In the genomic region with DNA sequence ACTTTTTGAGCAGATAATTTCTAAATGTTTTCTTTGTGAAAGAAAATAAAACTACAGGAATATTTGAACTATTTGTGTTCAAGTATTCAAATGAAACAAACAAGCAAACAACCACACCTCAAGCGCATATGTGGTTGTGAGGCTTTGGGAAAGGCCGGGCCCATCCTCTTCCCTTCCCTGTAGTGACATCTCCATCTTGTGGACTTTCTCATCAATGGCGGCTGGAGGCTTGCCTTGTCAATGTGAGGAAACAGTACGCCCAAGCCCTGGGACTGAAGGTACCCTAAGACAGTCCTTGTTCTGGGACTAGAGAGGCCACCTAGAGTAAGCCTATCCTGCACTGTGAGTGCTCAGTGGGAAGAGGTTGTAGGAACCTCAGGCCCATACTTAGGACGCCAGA, we compare ENCODE assay signal across 13 cellular contexts.
DNase-seq lines count a peak whose midpoint lies in the region; ATAC-seq and TF ChIP-seq lines count a peak whose summit lies in the region.
"Had no signal": no experiment of that assay in that cellular context is flagged by ENCODE, and none has a peak within 500 bp of the region (broad histone marks: within the 10 kb centered on the region; RNA-seq: fewer than 3 reads in every experiment).

No MANE protein-coding gene starts in this region.

- H3K36me3 Mint-ChIP-seq in HFFc6 (ENCODE audit: low read depth), result peaks cover 5% of the 10 kb centered on the region; the same call in 1 of the 2 replicates
- no peaks in the 10 kb centered on the region for H3K36me3 Mint-ChIP-seq in nephron progenitor cell (ENCODE audit: low read depth)
- H3K36me3 Mint-ChIP-seq: mesothelial cell of epicardium had no signal

- no peak overlapping the region for H3K4me3 ChIP-seq in ascending aorta
- H3K4me3 ChIP-seq: SK-N-MC, upper lobe of left lung had no signal

- H3K4me1 Mint-ChIP-seq in HFFc6 (ENCODE audit: low read depth) (peaks cover 21% of the 10 kb centered on the region), nephron progenitor cell (no peaks in the 10 kb centered on the region)

- H3K9me3 Mint-ChIP-seq in HFFc6 (no peaks in the 10 kb centered on the region), nephron progenitor cell (no peaks in the 10 kb centered on the region)
- H3K9me3 Mint-ChIP-seq: mesothelial cell of epicardium had no signal

- H3K4me3 Mint-ChIP-seq in HFFc6 (no peak overlapping the region), nephron progenitor cell (no peak overlapping the region)
- H3K4me3 Mint-ChIP-seq: mesothelial cell of epicardium had no signal

- H3K27me3 Mint-ChIP-seq in HFFc6 (ENCODE audit: insufficient read depth) (no peaks in the 10 kb centered on the region; the same call in 1 of the 2 replicates), nephron progenitor cell (ENCODE audit: low read depth, poor library complexity) (no peaks in the 10 kb centered on the region)

- H3K27ac ChIP-seq in ascending aorta, result peak overlapping the region in 1 of 2 donors; percentile 20
- H3K27ac ChIP-seq: SK-N-MC, upper lobe of left lung had no signal

- H3K27ac Mint-ChIP-seq in HFFc6, result peak overlapping the region; percentile 17; the same call in 1 of the 2 replicates
- H3K27ac Mint-ChIP-seq in nephron progenitor cell, result peak overlapping the region; percentile 15
- H3K27ac Mint-ChIP-seq: mesothelial cell of epicardium had no signal

- intact Hi-C loops in ascending aorta (cut with DNase I), result no loop called here

- peak; percentile 53 for DNase-seq in EH (ENCODE audit: low read depth)
- peak; percentile 22 for DNase-seq in HFFc6
- no peak for DNase-seq in ascending aorta (ENCODE audit: low spot score in 2 of 2)
- no peak for DNase-seq in nephron progenitor cell
- DNase-seq in HuH-7 (ENCODE audit: low spot score), result no peak
- no peak for DNase-seq in hypothalamus (lab: John Stamatoyannopoulos, UW)
- DNase-seq: effector memory CD4-positive, alpha-beta T cell; KG1; stimulated activated CD4-positive, alpha-beta T cell treated with anti-CD3 and anti-CD28 coated beads, Interleukin-2, amount 100 ng/mL, for 48 hours; upper lobe of left lung had no signal

- no peaks in the 10 kb centered on the region for H3K36me3 ChIP-seq in ascending aorta
- H3K36me3 ChIP-seq: upper lobe of left lung had no signal

- ATAC-seq in GM18873 (IDR thresholded peaks at IDR 0.05; ENCODE audit: low FRiP score, unreplicated experiment), result no peak

- H3K27me3 ChIP-seq in ascending aorta, result no peaks in the 10 kb centered on the region
- H3K27me3 ChIP-seq: upper lobe of left lung had no signal

- no peaks in the 10 kb centered on the region for H3K9me3 ChIP-seq in ascending aorta
- H3K9me3 ChIP-seq: upper lobe of left lung had no signal

- H3K4me1 ChIP-seq in ascending aorta, result no peaks in the 10 kb centered on the region
- H3K4me1 ChIP-seq: upper lobe of left lung had no signal

- TF ChIP-seq CTCF in HFFc6 (IDR thresholded peaks at IDR 0.05) (peak; percentile 62), ascending aorta (IDR thresholded peaks at IDR 0.05) (peak in 2 of 3 experiments; percentile 8 to 30), nephron progenitor cell (IDR thresholded peaks at IDR 0.05) (peak; percentile 23)

Comparison
In these comparisons a context has a peak if more than half of its experiments do, and no peak if none do; other contexts are left out.
1. DNase-seq: peak in EH (single experiment) and HFFc6 (single experiment); none in ascending aorta (0 of 2), nephron progenitor cell (single experiment), HuH-7 (single experiment) and hypothalamus (0 of 51).
2. Peak in every context shown above with its lines, with median percentiles within 50 percentile points of each other: CTCF ChIP-seq.